In genomic region chr22:26642465-26643367, GRCh38 we compare ENCODE assay signal across 9 cellular contexts. TPM values are rescaled to one million over a fixed set of nuclear protein-coding genes. Genes with fewer than 3 reads are reported as not detected.
DNase-seq lines count a peak whose midpoint lies in the region; ATAC-seq and TF ChIP-seq lines count a peak whose summit lies in the region.
"Had no signal": no experiment of that assay in that cellular context is flagged by ENCODE, and none has a peak within 500 bp of the region (broad histone marks: within the 10 kb centered on the region; RNA-seq: fewer than 3 reads in every experiment).

No MANE protein-coding gene starts in this region.

- H3K27me3 ChIP-seq in gastroesophageal sphincter = peaks cover 77% of the 10 kb centered on the region

- peak; percentile 58 for DNase-seq in activated CD4-positive, alpha-beta T cell treated with anti-CD3 and anti-CD28 coated beads for 1 hour
- DNase-seq in effector CD8-positive, alpha-beta T cell (lab: John Stamatoyannopoulos, UW) = peak; percentile 35
- DNase-seq in stimulated activated CD4-positive, alpha-beta T cell treated with anti-CD3 and anti-CD28 coated beads, Interleukin-2, amount 100 ng/mL, for 4 hours (ENCODE audit: low read depth) = peak; percentile 75
- DNase-seq in HCEC 1CT (no peak), NCI-H1694 (lab: John Stamatoyannopoulos, UW) (no peak)

- H3K4me1 ChIP-seq in gastroesophageal sphincter = peaks cover 0 to 15% (median 4%) of the 10 kb centered on the region in 3 donors

- WGBS in gastroesophageal sphincter (ENCODE audit: low coverage in 1 of 2), 2 donors = 26 to 60% methylated on average over 1 to 6 of the region's 8 CpGs

- no peak overlapping the region for H3K4me3 ChIP-seq in gastroesophageal sphincter

- no peaks in the 10 kb centered on the region for H3K36me3 ChIP-seq in gastroesophageal sphincter

- H3K27ac ChIP-seq in gastroesophageal sphincter = no peak overlapping the region

- no peak for TF ChIP-seq EP300 in gastroesophageal sphincter (IDR thresholded peaks at IDR 0.05)

- no peak for TF ChIP-seq CTCF in gastroesophageal sphincter (IDR thresholded peaks at IDR 0.05)

- TF ChIP-seq POLR2A in gastroesophageal sphincter (IDR thresholded peaks at IDR 0.05) = no peak

- H3K9me3 ChIP-seq in gastroesophageal sphincter = no peaks in the 10 kb centered on the region

- ATAC-seq in HG02759 (IDR thresholded peaks at IDR 0.05; ENCODE audit: unreplicated experiment) = peak; percentile 58
- ATAC-seq in GM19395 (IDR thresholded peaks at IDR 0.05; ENCODE audit: unreplicated experiment) = no peak
- ATAC-seq in gastroesophageal sphincter = no peak

RNA-seq across cellular contexts. Expression of gene MIAT, which starts 14.7 kb away (rescaled TPM):
- total RNA-seq in gastroesophageal sphincter = 1 to 10 TPM in 1 of 4 donors, under 1 TPM in 3; 0.05 to 1.1 (median 0.41) TPM

RNA-seq across cellular contexts. Expression of gene CRYBA4, which starts 21.0 kb away (rescaled TPM):
- not detected for total RNA-seq in gastroesophageal sphincter
- total RNA-seq: neural crest cell had no signal

RNA-seq across cellular contexts. Expression of gene CRYBB1, which starts 24.9 kb away (rescaled TPM):
- total RNA-seq in gastroesophageal sphincter = under 1 TPM in 1 of 4 donors, not detected in 3; 0.40 TPM
- total RNA-seq: neural crest cell had no signal

RNA-seq across cellular contexts. Expression of gene TPST2, which starts 52.8 kb away (rescaled TPM):
- 10 to 100 TPM; 16.8 to 27.7 (median 21.0) TPM for total RNA-seq in gastroesophageal sphincter

Comparison
In these comparisons a context has a peak if more than half of its experiments do, and no peak if none do; other contexts are left out.
1. DNase-seq: peak in activated CD4-positive, alpha-beta T cell treated with anti-CD3 and anti-CD28 coated beads for 1 hour (single experiment), effector CD8-positive, alpha-beta T cell (single experiment) and stimulated activated CD4-positive, alpha-beta T cell treated with anti-CD3 and anti-CD28 coated beads, Interleukin-2, amount 100 ng/mL, for 4 hours (single experiment); none in HCEC 1CT (single experiment) and NCI-H1694 (single experiment).